Comparison of ENCODE assay signal across 10 cellular contexts in the genomic region with DNA sequence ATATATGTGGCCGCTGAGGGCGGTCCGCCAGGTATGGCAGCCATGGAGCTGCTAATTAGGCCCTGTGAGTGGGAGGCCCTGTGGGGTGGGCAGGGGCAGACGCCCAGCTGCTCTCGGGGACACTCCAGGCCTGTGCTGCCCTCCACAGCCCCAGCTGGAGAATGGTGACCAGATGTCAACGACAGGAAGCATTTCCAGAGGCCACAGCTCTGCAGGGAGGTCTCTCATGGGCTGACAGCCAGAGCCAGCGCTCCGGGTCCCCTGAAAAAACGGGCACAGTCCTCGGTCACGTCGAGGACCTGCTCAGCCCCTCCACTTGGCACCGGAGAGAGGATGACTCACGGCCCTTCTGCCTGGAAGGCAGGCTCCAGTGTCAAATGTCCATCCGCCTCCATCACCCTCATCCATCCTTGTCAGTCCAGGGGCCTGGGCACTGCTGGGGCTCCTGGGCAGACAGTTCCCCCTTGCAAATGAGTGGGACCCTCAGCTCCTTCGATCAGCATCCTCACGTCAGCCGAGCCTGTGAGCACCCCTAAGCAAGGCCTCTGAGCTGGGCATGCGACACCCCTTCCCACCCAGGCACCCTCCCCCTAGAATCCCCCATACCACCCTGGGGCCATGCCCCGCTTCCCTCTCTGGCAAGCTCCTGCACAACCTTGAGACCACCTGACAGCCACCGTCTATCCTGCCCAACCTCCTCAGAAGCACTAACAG. TPM values are rescaled to one million over a fixed set of nuclear protein-coding genes. Genes with fewer than 3 reads are reported as not detected.
DNase-seq lines count a peak whose midpoint lies in the region; ATAC-seq and TF ChIP-seq lines count a peak whose summit lies in the region.
"Had no signal": no experiment of that assay in that cellular context is flagged by ENCODE, and none has a peak within 500 bp of the region (broad histone marks: within the 10 kb centered on the region; RNA-seq: fewer than 3 reads in every experiment).

No MANE protein-coding gene starts in this region.

- H3K4me3 Mint-ChIP-seq in neural crest cell: peak overlapping the region; percentile 91

- no peaks in the 10 kb centered on the region for H3K9me2 ChIP-seq in Loucy (replicated peaks; ENCODE audit: low read depth, low read length)

- H2AFZ ChIP-seq in Loucy (ENCODE audit: low read length): no peak overlapping the region

- no peaks in the 10 kb centered on the region for H3K36me3 ChIP-seq in Loucy (ENCODE audit: insufficient read depth, low read length)
- H3K36me3 ChIP-seq: transverse colon had no signal

- H3K9me3 Mint-ChIP-seq in neural crest cell: no peaks in the 10 kb centered on the region

- H3K27ac ChIP-seq in caudate nucleus (ENCODE audit: low read depth, low read length): peak overlapping the region; percentile 38

- DNase-seq in EH (ENCODE audit: low read depth): peak; percentile 61
- DNase-seq in caudate nucleus (lab: John Stamatoyannopoulos, UW): no peak
- DNase-seq in neural crest cell (ENCODE audit: low read depth, low spot score): no peak
- no peak for DNase-seq in D341Med (ENCODE audit: low spot score)
- DNase-seq: activated CD4-positive, alpha-beta T cell treated with anti-CD3 and anti-CD28 coated beads, Interleukin-2, amount 50 U/mL, for 48 hours; transverse colon had no signal

- no peaks in the 10 kb centered on the region for H3K27me3 ChIP-seq in Loucy (ENCODE audit: insufficient read depth, low read length, poor library complexity, severe bottlenecking)
- H3K27me3 ChIP-seq: transverse colon had no signal

- H3K9me3 ChIP-seq in Loucy (ENCODE audit: insufficient read depth, low read depth, low read length): no peaks in the 10 kb centered on the region
- H3K9me3 ChIP-seq: transverse colon had no signal

- H3K36me3 Mint-ChIP-seq in neural crest cell (ENCODE audit: low read depth): no peaks in the 10 kb centered on the region

- ATAC-seq in GM18861 (IDR thresholded peaks at IDR 0.05; ENCODE audit: unreplicated experiment) (no peak), HG02759 (IDR thresholded peaks at IDR 0.05; ENCODE audit: unreplicated experiment) (no peak), HG02571 (IDR thresholded peaks at IDR 0.05; ENCODE audit: unreplicated experiment) (no peak)

- no peak overlapping the region for H3K27ac Mint-ChIP-seq in neural crest cell (ENCODE audit: unreplicated experiment)

- peaks cover 73% of the 10 kb centered on the region for H3K4me1 ChIP-seq in Loucy (ENCODE audit: insufficient read depth, low read length, poor library complexity, severe bottlenecking)

- H3K27me3 Mint-ChIP-seq in neural crest cell (ENCODE audit: low read depth): peaks cover 3% of the 10 kb centered on the region

- peaks cover 31% of the 10 kb centered on the region for H3K4me1 Mint-ChIP-seq in neural crest cell

- peaks cover 48% of the 10 kb centered on the region for H4K20me1 ChIP-seq in Loucy (ENCODE audit: insufficient read depth, low read length, poor library complexity, severe bottlenecking)

- H3F3A ChIP-seq in Loucy (ENCODE audit: low read depth): no peaks in the 10 kb centered on the region; the same call in 1 of the 2 replicates

- peaks cover 90% of the 10 kb centered on the region for H3K79me2 ChIP-seq in Loucy (ENCODE audit: insufficient read depth, low read length)

- peak overlapping the region; percentile 94 for H3K4me2 ChIP-seq in Loucy (ENCODE audit: low read depth, low read length, poor library complexity, severe bottlenecking)

- H3K9ac ChIP-seq in Loucy (ENCODE audit: low read depth, low read length, poor library complexity, severe bottlenecking): peak overlapping the region; percentile 95

- TF ChIP-seq CTCF in Loucy (conservative IDR thresholded peaks at IDR 0.05; ENCODE audit: low read length) (no peak), neural crest cell (conservative IDR thresholded peaks at IDR 0.05) (no peak)

- peak overlapping the region; percentile 79 for H3K4me3 ChIP-seq in Loucy (ENCODE audit: low read length, poor library complexity, severe bottlenecking)

RNA-seq across cellular contexts. Expression of a gene that starts 1.9 kb away (rescaled TPM):
- 26.5 TPM in 2 replicates for total RNA-seq in neural crest cell
